ENCODE assay signal across 8 cellular contexts in genomic region chr12:98593351-98594049, GRCh38. TPM values are rescaled to one million over a fixed set of nuclear protein-coding genes. Genes with fewer than 3 reads are reported as not detected.
DNase-seq lines count a peak whose midpoint lies in the region; ATAC-seq and TF ChIP-seq lines count a peak whose summit lies in the region.

Gene SLC25A3, plus strand, starts transcription at chr12:98593686. Its CDS starts 293 bp downstream, at chr12:98593979.

- H3K4me1 ChIP-seq in adipocyte (ENCODE audit: control insufficient read depth, insufficient read depth, low read length) = peaks cover 10% of the 10 kb centered on the region
- peaks cover 15% of the 10 kb centered on the region for H3K4me1 ChIP-seq in cardiac muscle cell (ENCODE audit: low read depth)
- H3K4me1 ChIP-seq in trophoblast cell (ENCODE audit: control insufficient read depth in 1 of 2, insufficient read depth in 2 of 2, low read length in 2 of 2) = peaks cover 0 to 9% of the 10 kb centered on the region in 2 experiments
- peaks cover 7 to 25% (median 15%) of the 10 kb centered on the region in 4 donors for H3K4me1 ChIP-seq in transverse colon

- peak within 1 kb of the TSS; percentile 69 for H3K23ac ChIP-seq in trophoblast cell (ENCODE audit: low read length)

- TF ChIP-seq EP300 in transverse colon (IDR thresholded peaks at IDR 0.05; ENCODE audit: low read depth) = no peak

- H4K12ac ChIP-seq in trophoblast cell (ENCODE audit: low read depth, low read length) = peak within 1 kb of the TSS; percentile 78

- peak within 1 kb of the TSS; percentile 67 for H3K4me2 ChIP-seq in trophoblast cell (ENCODE audit: low read length)

- H3K36me3 ChIP-seq in adipocyte (ENCODE audit: control insufficient read depth, insufficient read depth, low read length, severe bottlenecking) = peaks cover 32% of the 10 kb centered on the region
- H3K36me3 ChIP-seq in cardiac muscle cell = peaks cover 27% of the 10 kb centered on the region
- H3K36me3 ChIP-seq in trophoblast cell (ENCODE audit: control insufficient read depth in 1 of 2, insufficient read depth in 2 of 2, low read length in 2 of 2) = peaks cover 10 to 16% of the 10 kb centered on the region in 2 experiments
- H3K36me3 ChIP-seq in transverse colon = peaks cover 0 to 16% (median 6%) of the 10 kb centered on the region in 4 donors

- peaks cover 7% of the 10 kb centered on the region for H3K79me1 ChIP-seq in trophoblast cell (ENCODE audit: low read length)

- intact Hi-C loops in transverse colon (cut with DNase I; ENCODE audit: low total_unique reads) = loop anchor here (10.0 kb wide), 1 partner anchor 51 kb away; the partner anchor contains the start of genes APAF1 and IKBIP

- H3K27ac ChIP-seq in cardiac muscle cell (peak within 1 kb of the TSS; percentile 97), trophoblast cell (ENCODE audit: low read depth, low read length) (peak within 1 kb of the TSS; percentile 81), transverse colon (peak within 1 kb of the TSS; percentile 94 to 99 (median 96))

- peak within 1 kb of the TSS; percentile 87 for H4K91ac ChIP-seq in trophoblast cell (ENCODE audit: low read depth, low read length)

- H2BK12ac ChIP-seq in trophoblast cell (ENCODE audit: low read length) = peak within 1 kb of the TSS; percentile 15

- H3K9me3 ChIP-seq in adipocyte (ENCODE audit: control insufficient read depth, low read length) (no peaks in the 10 kb centered on the region), cardiac muscle cell (ENCODE audit: low read depth) (no peaks in the 10 kb centered on the region), trophoblast cell (ENCODE audit: insufficient read depth, low read depth, low read length) (peaks cover 5% of the 10 kb centered on the region), transverse colon (no peaks in the 10 kb centered on the region)

- no CpG with 5 or more reads among the region's 67 CpGs for WGBS in trophoblast cell (ENCODE audit: extremely low coverage, insufficient coverage, insufficient read length)
- WGBS in transverse colon (ENCODE audit: low coverage in 1 of 2), 2 donors = 0 to 1% methylated on average over 2 to 32 of the region's 67 CpGs

- peak within 1 kb of the TSS; percentile 91 for H2BK120ac ChIP-seq in trophoblast cell (ENCODE audit: insufficient read depth, low read length, poor library complexity)

- peak; percentile 99 for TF ChIP-seq POLR2A in transverse colon (IDR thresholded peaks at IDR 0.05)

- H3K9ac ChIP-seq in adipocyte (ENCODE audit: low read length) (peak within 1 kb of the TSS; percentile 99), trophoblast cell (ENCODE audit: low read length) (peak within 1 kb of the TSS; percentile 91)

- peak within 1 kb of the TSS; percentile 74 for H2AFZ ChIP-seq in trophoblast cell (ENCODE audit: insufficient read depth, low read length, poor library complexity)

- H3K18ac ChIP-seq in trophoblast cell (ENCODE audit: low read length) = peak within 1 kb of the TSS; percentile 89

- peak within 1 kb of the TSS; percentile 99 for H2AK5ac ChIP-seq in trophoblast cell (ENCODE audit: low read length)

- H4K8ac ChIP-seq in trophoblast cell (ENCODE audit: low read depth, low read length) = peak within 1 kb of the TSS; percentile 85

- H2BK5ac ChIP-seq in trophoblast cell (ENCODE audit: low read depth, low read length, poor library complexity) = peak within 1 kb of the TSS; percentile 84

- H3K4ac ChIP-seq in trophoblast cell (ENCODE audit: low read depth, low read length) = peak within 1 kb of the TSS; percentile 99

- TF ChIP-seq CTCF in GM12875 (IDR thresholded peaks at IDR 0.05; ENCODE audit: borderline replicate concordance, insufficient read depth, low read depth, low read length) (no peak), cardiac muscle cell (IDR thresholded peaks at IDR 0.05; ENCODE audit: low read depth, low read length) (no peak), transverse colon (IDR thresholded peaks at IDR 0.05) (no peak)

- DNase-seq in NCI-H1436 (lab: John Stamatoyannopoulos, UW) (peak; percentile 96), T follicular helper cell (ENCODE audit: low read depth) (peak; percentile 92), adipocyte (ENCODE audit: low read depth) (peak; percentile 99), cardiac muscle cell (ENCODE audit: low read depth in 1 of 2, low spot score in 1 of 2) (peak; percentile 98 to 99), trophoblast cell (peak; percentile 98 to 99), transverse colon (peak; percentile 97)

- H3K14ac ChIP-seq in trophoblast cell (ENCODE audit: low read length) = peak within 1 kb of the TSS; percentile 95

- ATAC-seq in HG02798 (IDR thresholded peaks at IDR 0.05; ENCODE audit: poor library complexity, unreplicated experiment) = peak; percentile 99

- in situ Hi-C loops in transverse colon (cut with MboI; ENCODE audit: low pct_ligation_motif_present in 1 of 4, low pct_unique_long_range_greater_than_20kb in 1 of 4, low sequenced_read_pairs in 3 of 4) = loop anchor here in 1 of 4 donors (10.0 kb wide), 1 partner anchor 51 kb away; the partner anchor contains the start of genes APAF1 and IKBIP

- H3K79me2 ChIP-seq in trophoblast cell (ENCODE audit: control insufficient read depth, insufficient read depth, low read length, poor library complexity) = peaks cover 10% of the 10 kb centered on the region

- no peaks in the 10 kb centered on the region for H3K27me3 ChIP-seq in adipocyte (replicated peaks; ENCODE audit: control insufficient read depth, insufficient read depth, low read length)
- no peaks in the 10 kb centered on the region for H3K27me3 ChIP-seq in cardiac muscle cell
- no peaks in the 10 kb centered on the region for H3K27me3 ChIP-seq in trophoblast cell (ENCODE audit: insufficient read depth, low read length)
- H3K27me3 ChIP-seq in transverse colon = no peaks in the 10 kb centered on the region

- H3K4me3 ChIP-seq in GM12875 (ENCODE audit: low read depth, low read length) (peak within 1 kb of the TSS; percentile 100), adipocyte (ENCODE audit: low read length) (peak within 1 kb of the TSS; percentile 96), cardiac muscle cell (peak within 1 kb of the TSS; percentile 96), trophoblast cell (ENCODE audit: low read depth, low read length) (peak within 1 kb of the TSS; percentile 100), transverse colon (peak within 1 kb of the TSS; percentile 36 to 81 (median 74))

RNA-seq across cellular contexts. Expression of gene SLC25A3, which starts in this region (rescaled TPM):
- 1,140 and 1,319 TPM in 2 replicates for total RNA-seq in cardiac muscle cell
- 711 and 804 TPM in 2 replicates for polyA plus RNA-seq in cardiac muscle cell
- polyA plus RNA-seq in trophoblast cell (2013) = 550 and 557 TPM in 2 replicates
- 100 to 1,000 TPM; 224 to 690 (median 542) TPM for total RNA-seq in transverse colon

Comparison
In these comparisons a context has a peak if more than half of its experiments do, and no peak if none do; other contexts are left out.
1. Peak in every context shown above with its lines: DNase-seq, ATAC-seq, H3K4me3 ChIP-seq and H3K27ac ChIP-seq.